Comparison of ENCODE assay signal across 25 cellular contexts in genomic region chr13:113621046-113621445, GRCh38. TPM values are rescaled to one million over a fixed set of nuclear protein-coding genes. Genes with fewer than 3 reads are reported as not detected.
"Had no signal": no experiment of that assay in that cellular context is flagged by ENCODE, and none has a peak within 500 bp of the region (broad histone marks: within the 10 kb centered on the region; RNA-seq: fewer than 3 reads in every experiment).

No MANE protein-coding gene starts in this region.

- H3K27me3 ChIP-seq: neural progenitor cell, thyroid gland had no signal

- H3K4me3 Mint-ChIP-seq: activated CD4-positive, alpha-beta memory T cell treated with anti-CD3 and anti-CD28 coated beads, Interleukin-2, amount 10 ng/mL, durations not matched to agents 7 days and 5 days; activated naive CD4-positive, alpha-beta T cell treated with anti-CD3 and anti-CD28 coated beads, Interleukin-2, amount 10 ng/mL, durations not matched to agents 7 days and 5 days; activated T-cell treated with anti-CD3 and anti-CD28 coated beads, Interleukin-2, amount 50 U/mL, for 72 hours; dendritic cell treated with granulocyte-macrophage colony-stimulating factor and Interleukin-4, amounts not matched to agents 40 ng/mL and 50 ng/mL, for 4 days; naive thymus-derived CD4-positive, alpha-beta T cell; neural progenitor cell; stimulated activated naive CD8-positive, alpha-beta T cell treated with anti-CD3 and anti-CD28 coated beads, Interleukin-15, Interleukin-2, amounts not matched to agents 100 ng/mL and 50 ng/mL, for 24 hours; T-helper 17 cell had no signal

- H3K9ac ChIP-seq: neural progenitor cell had no signal

- H3K4me1 Mint-ChIP-seq: activated CD4-positive, alpha-beta memory T cell treated with anti-CD3 and anti-CD28 coated beads, Interleukin-2, amount 10 ng/mL, durations not matched to agents 7 days and 5 days; activated naive CD4-positive, alpha-beta T cell treated with anti-CD3 and anti-CD28 coated beads, Interleukin-2, amount 10 ng/mL, durations not matched to agents 7 days and 5 days had no signal

- H3K9me3 Mint-ChIP-seq: activated CD4-positive, alpha-beta memory T cell treated with anti-CD3 and anti-CD28 coated beads, Interleukin-2, amount 10 ng/mL, durations not matched to agents 7 days and 5 days; activated naive CD4-positive, alpha-beta T cell treated with anti-CD3 and anti-CD28 coated beads, Interleukin-2, amount 10 ng/mL, durations not matched to agents 7 days and 5 days; dendritic cell treated with granulocyte-macrophage colony-stimulating factor and Interleukin-4, amounts not matched to agents 40 ng/mL and 50 ng/mL, for 4 days; stimulated activated naive CD8-positive, alpha-beta T cell treated with anti-CD3 and anti-CD28 coated beads, Interleukin-15, Interleukin-2, amounts not matched to agents 100 ng/mL and 50 ng/mL, for 24 hours had no signal

- H3K27ac ChIP-seq: neural progenitor cell, thyroid gland had no signal

- H3K9me3 ChIP-seq: thyroid gland had no signal

- H3K27me3 Mint-ChIP-seq: activated CD4-positive, alpha-beta memory T cell treated with anti-CD3 and anti-CD28 coated beads, Interleukin-2, amount 10 ng/mL, durations not matched to agents 7 days and 5 days; activated naive CD4-positive, alpha-beta T cell treated with anti-CD3 and anti-CD28 coated beads, Interleukin-2, amount 10 ng/mL, durations not matched to agents 7 days and 5 days; dendritic cell treated with granulocyte-macrophage colony-stimulating factor and Interleukin-4, amounts not matched to agents 40 ng/mL and 50 ng/mL, for 4 days; naive thymus-derived CD4-positive, alpha-beta T cell; progenitor cell of endocrine pancreas; stimulated activated naive CD8-positive, alpha-beta T cell treated with anti-CD3 and anti-CD28 coated beads, Interleukin-15, Interleukin-2, amounts not matched to agents 100 ng/mL and 50 ng/mL, for 24 hours; T-helper 17 cell had no signal

- ATAC-seq: activated T-cell treated with anti-CD3 and anti-CD28 coated beads, Interleukin-2, amount 50 U/mL, for 72 hours; naive thymus-derived CD4-positive, alpha-beta T cell; T-helper 17 cell had no signal

- H3K4me3 ChIP-seq: neural progenitor cell, thyroid gland had no signal

- H3K27ac Mint-ChIP-seq: activated CD4-positive, alpha-beta memory T cell treated with anti-CD3 and anti-CD28 coated beads, Interleukin-2, amount 10 ng/mL, durations not matched to agents 7 days and 5 days; activated naive CD4-positive, alpha-beta T cell treated with anti-CD3 and anti-CD28 coated beads, Interleukin-2, amount 10 ng/mL, durations not matched to agents 7 days and 5 days; activated T-cell treated with anti-CD3 and anti-CD28 coated beads, Interleukin-2, amount 50 U/mL, for 72 hours; dendritic cell treated with granulocyte-macrophage colony-stimulating factor and Interleukin-4, amounts not matched to agents 40 ng/mL and 50 ng/mL, for 4 days; neural progenitor cell; progenitor cell of endocrine pancreas; T-helper 17 cell had no signal

- DNase-seq: activated CD4-positive, alpha-beta memory T cell treated with anti-CD3 and anti-CD28 coated beads, Interleukin-2, amount 10 ng/mL, durations not matched to agents 7 days and 5 days; activated CD4-positive, alpha-beta T cell treated with anti-CD3 and anti-CD28 coated beads for 4 hours; activated CD4-positive, CD25-positive, alpha-beta regulatory T cell; activated effector memory CD4-positive, alpha-beta T cell treated with anti-CD3 and anti-CD28 coated beads, Interleukin-2, amount 50 U/mL, for 16 hours; activated naive CD4-positive, alpha-beta T cell treated with anti-CD3 and anti-CD28 coated beads, Interleukin-2, amount 10 ng/mL, durations not matched to agents 7 days and 5 days; activated T-cell treated with anti-CD3 and anti-CD28 coated beads, Interleukin-2, amount 50 U/mL, for 72 hours; effector CD8-positive, alpha-beta T cell; foreskin melanocyte; hippocampal formation; naive thymus-derived CD4-positive, alpha-beta T cell; retina; stimulated activated CD4-positive, alpha-beta T cell treated with anti-CD3 and anti-CD28 coated beads, Interleukin-12 subunit alpha, Interleukin-12 subunit beta, amount 100 ng/mL, for 4 hours; stimulated activated CD4-positive, alpha-beta T cell treated with anti-CD3 and anti-CD28 coated beads, Interleukin-4, amount 100 ng/mL, for 4 hours; SW 1271; T-helper 17 cell had no signal

RNA-seq across cellular contexts. Expression of gene ATP4B, which starts 37.0 kb away (rescaled TPM):
- total RNA-seq: activated CD4-positive, alpha-beta memory T cell treated with anti-CD3 and anti-CD28 coated beads, Interleukin-2, amount 10 ng/mL, durations not matched to agents 7 days and 5 days; activated T-cell treated with anti-CD3 and anti-CD28 coated beads, Interleukin-2, amount 50 U/mL, for 72 hours; lower leg skin; mesenteric fat pad; naive thymus-derived CD4-positive, alpha-beta T cell; omental fat pad; progenitor cell of endocrine pancreas; T-helper 17 cell; thyroid gland; ureter had no signal
- polyA plus RNA-seq: naive thymus-derived CD4-positive, alpha-beta T cell had no signal

RNA-seq across cellular contexts. Expression of gene GRK1, which starts 46.0 kb away (rescaled TPM):
- total RNA-seq: activated CD4-positive, alpha-beta memory T cell treated with anti-CD3 and anti-CD28 coated beads, Interleukin-2, amount 10 ng/mL, durations not matched to agents 7 days and 5 days; lower leg skin; mesenteric fat pad; naive thymus-derived CD4-positive, alpha-beta T cell; omental fat pad; ureter had no signal
- polyA plus RNA-seq: esophagus; naive thymus-derived CD4-positive, alpha-beta T cell had no signal
